10 cellular contexts compared by ENCODE assay signal in genomic region chr2:164060031-164060430, GRCh38.
"Had no signal": no experiment of that assay in that cellular context is flagged by ENCODE, and none has a peak within 500 bp of the region (broad histone marks: within the 10 kb centered on the region; RNA-seq: fewer than 3 reads in every experiment).

No MANE protein-coding gene starts in this region.

- H3K36me3 Mint-ChIP-seq: IgD-negative memory B cell had no signal

- H3K4me3 Mint-ChIP-seq: HFFc6, IgD-negative memory B cell had no signal

- H3K27me3 Mint-ChIP-seq: IgD-negative memory B cell had no signal

- H3K36me3 ChIP-seq: HAP-1 had no signal

- DNase-seq: GM23248, GOT3, H7, HFFc6, KBM-7 had no signal

- ATAC-seq: HCT116, HepG2 had no signal

- H3K9me3 ChIP-seq: HAP-1 had no signal

- H3K4me3 ChIP-seq: GM23248, HAP-1 had no signal

- H3K9me3 Mint-ChIP-seq: IgD-negative memory B cell had no signal

- H3K27ac ChIP-seq: GM23248, HL-60 had no signal

- H3K27ac Mint-ChIP-seq: HFFc6, IgD-negative memory B cell had no signal

- H3K4me1 Mint-ChIP-seq: IgD-negative memory B cell had no signal
